ENCODE assay signal across 2 cellular contexts in the genomic region with DNA sequence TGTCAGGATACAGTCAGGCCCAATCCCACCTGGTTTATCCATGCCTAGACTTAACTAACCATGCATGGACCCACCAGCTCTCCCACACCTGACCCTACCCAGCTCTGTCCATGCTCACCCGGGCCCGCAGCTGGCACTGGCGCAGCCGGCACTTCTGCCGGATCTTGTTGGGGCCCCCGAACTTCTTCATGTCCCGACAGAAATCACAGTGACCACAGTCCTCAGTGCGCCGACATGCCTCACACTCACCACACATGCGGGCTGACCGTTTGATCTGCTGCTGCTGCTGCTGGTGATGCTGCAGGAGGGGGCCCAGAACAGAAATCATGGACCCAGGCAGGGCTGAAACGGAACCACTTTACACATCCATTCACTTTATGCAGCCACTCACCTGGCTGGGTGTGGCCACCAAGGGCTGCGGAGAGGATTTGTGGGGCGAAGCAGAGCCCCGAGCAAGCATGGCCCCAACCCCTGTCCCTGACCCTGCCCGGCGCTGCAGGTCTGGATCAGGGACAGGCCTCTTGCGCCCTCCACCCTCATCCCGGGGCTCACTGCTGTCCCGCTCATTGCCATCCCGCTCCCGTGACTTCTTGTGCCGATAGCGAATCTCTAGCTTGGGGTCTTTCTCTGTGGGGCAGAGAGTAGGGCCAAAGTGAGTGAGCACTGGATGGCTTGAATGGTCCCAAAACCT.
TF ChIP-seq lines count a peak whose summit lies in the region.

No MANE protein-coding gene starts in this region.

TF ChIP-seq in IMR-90, 13 proteins besides CTCF, POLR2A, EP300 and RAD21:
- TF ChIP-seq RFX5 (IDR thresholded peaks at IDR 0.05; ENCODE audit: low read depth, low read length) = no peak
- no peak for TF ChIP-seq BHLHE40 (IDR thresholded peaks at IDR 0.05; ENCODE audit: low read depth, low read length)
- no peak for TF ChIP-seq CHD1 (IDR thresholded peaks at IDR 0.05; ENCODE audit: low read depth, low read length)
- TF ChIP-seq MAZ (IDR thresholded peaks at IDR 0.05; ENCODE audit: borderline replicate concordance, low read depth, low read length) = no peak
- TF ChIP-seq MAFK (IDR thresholded peaks at IDR 0.05; ENCODE audit: low read depth, low read length) = no peak
- no peak for TF ChIP-seq CEBPB (IDR thresholded peaks at IDR 0.05; ENCODE audit: low read depth, low read length)
- TF ChIP-seq NFE2L2 (IDR thresholded peaks at IDR 0.05; ENCODE audit: low read depth, low read length) = no peak
- no peak for TF ChIP-seq FOS (IDR thresholded peaks at IDR 0.05; ENCODE audit: low read depth, low read length)
- no peak for TF ChIP-seq MXI1 (IDR thresholded peaks at IDR 0.05; ENCODE audit: borderline replicate concordance, low read depth, low read length)
- TF ChIP-seq RCOR1 (IDR thresholded peaks at IDR 0.05; ENCODE audit: insufficient replicate concordance, low read length) = no peak
- TF ChIP-seq, protein P1, sequence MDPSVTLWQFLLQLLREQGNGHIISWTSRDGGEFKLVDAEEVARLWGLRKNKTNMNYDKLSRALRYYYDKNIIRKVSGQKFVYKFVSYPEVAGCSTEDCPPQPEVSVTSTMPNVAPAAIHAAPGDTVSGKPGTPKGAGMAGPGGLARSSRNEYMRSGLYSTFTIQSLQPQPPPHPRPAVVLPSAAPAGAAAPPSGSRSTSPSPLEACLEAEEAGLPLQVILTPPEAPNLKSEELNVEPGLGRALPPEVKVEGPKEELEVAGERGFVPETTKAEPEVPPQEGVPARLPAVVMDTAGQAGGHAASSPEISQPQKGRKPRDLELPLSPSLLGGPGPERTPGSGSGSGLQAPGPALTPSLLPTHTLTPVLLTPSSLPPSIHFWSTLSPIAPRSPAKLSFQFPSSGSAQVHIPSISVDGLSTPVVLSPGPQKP (IDR thresholded peaks at IDR 0.05; ENCODE audit: borderline replicate concordance, low read depth, low read length) = no peak
- no peak for TF ChIP-seq USF2 (IDR thresholded peaks at IDR 0.05; ENCODE audit: low read depth, low read length)
- TF ChIP-seq SMC3 (IDR thresholded peaks at IDR 0.05; ENCODE audit: low read depth, low read length) = no peak

TF ChIP-seq in GM12878, 131 proteins besides CTCF, POLR2A, EP300 and RAD21:
- TF ChIP-seq ASH2L (IDR thresholded peaks at IDR 0.05; ENCODE audit: borderline replicate concordance, low read depth) = no peak
- no peak for TF ChIP-seq RCOR1 (conservative IDR thresholded peaks at IDR 0.05; ENCODE audit: low read depth, low read length)
- no peak for TF ChIP-seq CBFB (IDR thresholded peaks at IDR 0.05; ENCODE audit: low read depth)
- no peak for TF ChIP-seq RUNX3 (IDR thresholded peaks at IDR 0.05; ENCODE audit: low read length)
- TF ChIP-seq ESRRA (IDR thresholded peaks at IDR 0.05; ENCODE audit: low read length) = no peak
- no peak for TF ChIP-seq TCF3 (IDR thresholded peaks at IDR 0.05; ENCODE audit: borderline replicate concordance, insufficient read depth, low read depth, low read length)
- TF ChIP-seq, protein P2, sequence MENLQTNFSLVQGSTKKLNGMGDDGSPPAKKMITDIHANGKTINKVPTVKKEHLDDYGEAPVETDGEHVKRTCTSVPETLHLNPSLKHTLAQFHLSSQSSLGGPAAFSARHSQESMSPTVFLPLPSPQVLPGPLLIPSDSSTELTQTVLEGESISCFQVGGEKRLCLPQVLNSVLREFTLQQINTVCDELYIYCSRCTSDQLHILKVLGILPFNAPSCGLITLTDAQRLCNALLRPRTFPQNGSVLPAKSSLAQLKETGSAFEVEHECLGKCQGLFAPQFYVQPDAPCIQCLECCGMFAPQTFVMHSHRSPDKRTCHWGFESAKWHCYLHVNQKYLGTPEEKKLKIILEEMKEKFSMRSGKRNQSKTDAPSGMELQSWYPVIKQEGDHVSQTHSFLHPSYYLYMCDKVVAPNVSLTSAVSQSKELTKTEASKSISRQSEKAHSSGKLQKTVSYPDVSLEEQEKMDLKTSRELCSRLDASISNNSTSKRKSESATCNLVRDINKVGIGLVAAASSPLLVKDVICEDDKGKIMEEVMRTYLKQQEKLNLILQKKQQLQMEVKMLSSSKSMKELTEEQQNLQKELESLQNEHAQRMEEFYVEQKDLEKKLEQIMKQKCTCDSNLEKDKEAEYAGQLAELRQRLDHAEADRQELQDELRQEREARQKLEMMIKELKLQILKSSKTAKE (IDR thresholded peaks at IDR 0.05; ENCODE audit: low read depth, poor library complexity, severe bottlenecking) = no peak
- TF ChIP-seq STAT3 (IDR thresholded peaks at IDR 0.05; ENCODE audit: low read depth, low read length) = no peak
- no peak for TF ChIP-seq ZNF274 (IDR thresholded peaks at IDR 0.05; ENCODE audit: insufficient read depth, insufficient read length)
- TF ChIP-seq EED (IDR thresholded peaks at IDR 0.05; ENCODE audit: low read depth) = no peak
TF ChIP-seq in GM12878: peak in this region for 0.
